In genomic region chr20:33992145-33992922, GRCh38 we compare ENCODE assay signal across 8 cellular contexts. TPM values are rescaled to one million over a fixed set of nuclear protein-coding genes. Genes with fewer than 3 reads are reported as not detected.
DNase-seq lines count a peak whose midpoint lies in the region; ATAC-seq, FAIRE-seq and TF ChIP-seq lines count a peak whose summit lies in the region.

No MANE protein-coding gene starts in this region.

- H3K27me3 Mint-ChIP-seq in activated T-cell treated with anti-CD3 and anti-CD28 coated beads, Interleukin-2, amount 50 U/mL, for 72 hours (ENCODE audit: low read depth): no peaks in the 10 kb centered on the region
- no peaks in the 10 kb centered on the region for H3K27me3 Mint-ChIP-seq in activated CD8-positive, alpha-beta T cell treated with anti-CD3 and anti-CD28 coated beads, Interleukin-2, amount 10 ng/mL, durations not matched to agents 7 days and 5 days (ENCODE audit: low read depth)
- H3K27me3 Mint-ChIP-seq in stimulated activated naive CD8-positive, alpha-beta T cell treated with anti-CD3 and anti-CD28 coated beads, Interleukin-15, amount 100 ng/mL, for 72 hours: no peaks in the 10 kb centered on the region

- peak overlapping the region; percentile 86 to 88 for H3K4me3 Mint-ChIP-seq in activated T-cell treated with anti-CD3 and anti-CD28 coated beads, Interleukin-2, amount 50 U/mL, for 72 hours
- H3K4me3 Mint-ChIP-seq in activated CD8-positive, alpha-beta T cell treated with anti-CD3 and anti-CD28 coated beads, Interleukin-2, amount 10 ng/mL, durations not matched to agents 7 days and 5 days: peak overlapping the region; percentile 96
- H3K4me3 Mint-ChIP-seq in stimulated activated naive CD8-positive, alpha-beta T cell treated with anti-CD3 and anti-CD28 coated beads, Interleukin-15, amount 100 ng/mL, for 72 hours: peak overlapping the region; percentile 83 to 95

- POLR2A ChIA-PET in activated CD8-positive, alpha-beta T cell treated with anti-CD3 and anti-CD28 coated beads, Interleukin-2, amount 10 ng/mL, durations not matched to agents 7 days and 5 days (lab: Charles Lee): interaction anchor here (0.9 to 2.9 kb wide), 6 partner anchors 12 to 272 kb away, joined by 3 to 32 read pairs (median 5); partner anchors contain the start of gene EIF2S2

- H3K4me1 Mint-ChIP-seq in activated T-cell treated with anti-CD3 and anti-CD28 coated beads, Interleukin-2, amount 50 U/mL, for 72 hours (ENCODE audit: low read depth): peaks cover 56% of the 10 kb centered on the region
- H3K4me1 Mint-ChIP-seq in activated CD8-positive, alpha-beta T cell treated with anti-CD3 and anti-CD28 coated beads, Interleukin-2, amount 10 ng/mL, durations not matched to agents 7 days and 5 days (ENCODE audit: low read depth): peaks cover 44% of the 10 kb centered on the region
- H3K4me1 Mint-ChIP-seq in stimulated activated naive CD8-positive, alpha-beta T cell treated with anti-CD3 and anti-CD28 coated beads, Interleukin-15, amount 100 ng/mL, for 72 hours: peaks cover 58% of the 10 kb centered on the region

- H3K4me3 ChIP-seq in iPS-11a (ENCODE audit: low read depth, low read length): peak overlapping the region; percentile 67

- H3K36me3 Mint-ChIP-seq in activated T-cell treated with anti-CD3 and anti-CD28 coated beads, Interleukin-2, amount 50 U/mL, for 72 hours (ENCODE audit: insufficient read depth in 2 of 2): peaks cover 5 to 9% of the 10 kb centered on the region in 2 donors
- H3K36me3 Mint-ChIP-seq in activated CD8-positive, alpha-beta T cell treated with anti-CD3 and anti-CD28 coated beads, Interleukin-2, amount 10 ng/mL, durations not matched to agents 7 days and 5 days (ENCODE audit: low read depth): peaks cover 38% of the 10 kb centered on the region

- no peak for TF ChIP-seq CTCF in D721Med (IDR thresholded peaks at IDR 0.05; ENCODE audit: insufficient read depth, missing control alignments)

- no peak for FAIRE-seq in D721Med (lab: Jason Lieb, UNC)

- no peaks in the 10 kb centered on the region for H3K9me3 Mint-ChIP-seq in activated T-cell treated with anti-CD3 and anti-CD28 coated beads, Interleukin-2, amount 50 U/mL, for 72 hours
- no peaks in the 10 kb centered on the region for H3K9me3 Mint-ChIP-seq in activated CD8-positive, alpha-beta T cell treated with anti-CD3 and anti-CD28 coated beads, Interleukin-2, amount 10 ng/mL, durations not matched to agents 7 days and 5 days (ENCODE audit: insufficient read depth)
- H3K9me3 Mint-ChIP-seq in stimulated activated naive CD8-positive, alpha-beta T cell treated with anti-CD3 and anti-CD28 coated beads, Interleukin-15, amount 100 ng/mL, for 72 hours: no peaks in the 10 kb centered on the region

- peak in 1 of 2 donors; percentile 9 for DNase-seq in activated T-cell treated with anti-CD3 and anti-CD28 coated beads, Interleukin-2, amount 50 U/mL, for 72 hours
- DNase-seq in activated T-cell treated with anti-CD3 and anti-CD28 coated beads for 4 hours (no peak), NCI-H1105 (lab: John Stamatoyannopoulos, UW) (no peak), D721Med (ENCODE audit: insufficient read length, low spot score) (no peak)
- DNase-seq in activated CD8-positive, alpha-beta T cell treated with anti-CD3 and anti-CD28 coated beads, Interleukin-2, amount 10 ng/mL, durations not matched to agents 7 days and 5 days: peak; percentile 29
- DNase-seq in stimulated activated naive CD8-positive, alpha-beta T cell treated with anti-CD3 and anti-CD28 coated beads, Interleukin-15, amount 100 ng/mL, for 72 hours: peak in 1 of 2 donors; percentile 16

- CTCF ChIA-PET in activated CD8-positive, alpha-beta T cell treated with anti-CD3 and anti-CD28 coated beads, Interleukin-2, amount 10 ng/mL, durations not matched to agents 7 days and 5 days (lab: Charles Lee): interaction anchor here (0.5 to 2.7 kb wide), 7 partner anchors 9 to 324 kb away, joined by 3 to 10 read pairs (median 4); partner anchors contain the start of gene EIF2S2

- ATAC-seq in activated T-cell treated with anti-CD3 and anti-CD28 coated beads, Interleukin-2, amount 50 U/mL, for 72 hours (replicated peaks in 1 of 2): no peak
- ATAC-seq in activated CD8-positive, alpha-beta T cell treated with anti-CD3 and anti-CD28 coated beads, Interleukin-2, amount 10 ng/mL, durations not matched to agents 7 days and 5 days: no peak
- ATAC-seq in stimulated activated naive CD8-positive, alpha-beta T cell treated with anti-CD3 and anti-CD28 coated beads, Interleukin-15, amount 100 ng/mL, for 72 hours: no peak
- no peak for ATAC-seq in HG02884 (IDR thresholded peaks at IDR 0.05; ENCODE audit: unreplicated experiment)

- H3K27ac Mint-ChIP-seq in activated T-cell treated with anti-CD3 and anti-CD28 coated beads, Interleukin-2, amount 50 U/mL, for 72 hours: peak overlapping the region; percentile 75
- H3K27ac Mint-ChIP-seq in activated CD8-positive, alpha-beta T cell treated with anti-CD3 and anti-CD28 coated beads, Interleukin-2, amount 10 ng/mL, durations not matched to agents 7 days and 5 days: peak overlapping the region; percentile 99
- peak overlapping the region; percentile 99 to 100 for H3K27ac Mint-ChIP-seq in stimulated activated naive CD8-positive, alpha-beta T cell treated with anti-CD3 and anti-CD28 coated beads, Interleukin-15, amount 100 ng/mL, for 72 hours

RNA-seq across cellular contexts. Expression of gene RALY, which starts 1.4 kb away (rescaled TPM):
- total RNA-seq in activated T-cell treated with anti-CD3 and anti-CD28 coated beads, Interleukin-2, amount 50 U/mL, for 72 hours: 100 to 1,000 TPM; 148 to 164 TPM
- total RNA-seq in activated CD8-positive, alpha-beta T cell treated with anti-CD3 and anti-CD28 coated beads, Interleukin-2, amount 10 ng/mL, durations not matched to agents 7 days and 5 days: 100 to 1,000 TPM; 232 to 233 TPM
